1 cellular context compared by ENCODE assay signal in the genomic region with DNA sequence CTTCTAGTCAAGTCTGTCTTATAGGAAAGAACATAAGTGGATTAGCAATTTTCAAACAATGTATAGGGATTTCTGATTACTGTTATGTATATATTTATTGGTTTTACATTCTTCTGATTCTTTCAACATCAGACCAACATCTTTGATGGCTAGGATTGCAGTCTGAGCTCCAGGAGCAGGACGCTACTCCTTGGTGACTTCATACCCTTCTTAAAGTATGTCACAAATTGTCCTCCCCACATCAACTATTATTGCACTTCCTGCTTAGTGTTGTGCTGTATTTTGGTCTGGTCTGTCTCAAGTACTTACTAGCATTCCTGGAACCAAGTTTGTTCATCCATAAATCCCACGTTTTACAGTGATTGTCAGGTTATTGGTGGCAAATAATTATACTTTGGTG.
TF ChIP-seq lines count a peak whose summit lies in the region.

No MANE protein-coding gene starts in this region.

TF ChIP-seq in A549, 52 proteins besides CTCF, POLR2A, EP300 and RAD21 (continued from another document):
- TF ChIP-seq, protein P1, sequence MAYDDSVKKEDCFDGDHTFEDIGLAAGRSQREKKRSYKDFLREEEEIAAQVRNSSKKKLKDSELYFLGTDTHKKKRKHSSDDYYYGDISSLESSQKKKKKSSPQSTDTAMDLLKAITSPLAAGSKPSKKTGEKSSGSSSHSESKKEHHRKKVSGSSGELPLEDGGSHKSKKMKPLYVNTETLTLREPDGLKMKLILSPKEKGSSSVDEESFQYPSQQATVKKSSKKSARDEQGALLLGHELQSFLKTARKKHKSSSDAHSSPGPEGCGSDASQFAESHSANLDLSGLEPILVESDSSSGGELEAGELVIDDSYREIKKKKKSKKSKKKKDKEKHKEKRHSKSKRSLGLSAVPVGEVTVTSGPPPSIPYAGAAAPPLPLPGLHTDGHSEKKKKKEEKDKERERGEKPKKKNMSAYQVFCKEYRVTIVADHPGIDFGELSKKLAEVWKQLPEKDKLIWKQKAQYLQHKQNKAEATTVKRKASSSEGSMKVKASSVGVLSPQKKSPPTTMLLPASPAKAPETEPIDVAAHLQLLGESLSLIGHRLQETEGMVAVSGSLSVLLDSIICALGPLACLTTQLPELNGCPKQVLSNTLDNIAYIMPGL (CRISPR knock-in tag; IDR thresholded peaks at IDR 0.05; ENCODE audit: borderline replicate concordance), result no peak
- TF ChIP-seq RCOR1 (IDR thresholded peaks at IDR 0.05; ENCODE audit: low read depth, low read length), result no peak
- TF ChIP-seq SREBF2 (IDR thresholded peaks at IDR 0.05), result no peak
- TF ChIP-seq MAFK (IDR thresholded peaks at IDR 0.05; ENCODE audit: partially characterized antibody), result no peak
- TF ChIP-seq HOXB5 (CRISPR knock-in tag; IDR thresholded peaks at IDR 0.05), result no peak
- no peak for TF ChIP-seq KDM1A (IDR thresholded peaks at IDR 0.05; ENCODE audit: low read depth)
- no peak for TF ChIP-seq TP53 (CRISPR knock-in tag; IDR thresholded peaks at IDR 0.05)
- TF ChIP-seq POLR2AphosphoS2 (conservative IDR thresholded peaks at IDR 0.05; ENCODE audit: low read length), result no peak
- TF ChIP-seq CBX8 (IDR thresholded peaks at IDR 0.05), result no peak
